In the genomic region with DNA sequence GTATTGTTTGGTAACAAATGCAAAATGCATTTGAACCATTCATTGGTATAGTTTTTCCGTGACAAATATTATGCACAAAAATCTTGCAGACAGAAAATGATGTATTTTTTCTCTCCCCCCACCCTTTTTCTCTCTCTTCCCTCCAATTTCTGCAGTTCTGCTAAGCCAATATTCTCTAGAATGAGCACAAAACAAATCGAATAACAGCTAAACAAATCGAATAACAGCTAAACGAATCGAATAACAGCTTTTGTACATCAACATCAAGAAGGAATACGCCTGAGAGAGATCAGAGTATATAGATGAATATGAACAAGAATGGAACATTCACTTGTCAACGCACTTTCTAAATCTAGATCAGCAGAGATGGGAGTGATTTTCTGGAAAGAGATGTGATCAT, we compare ENCODE assay signal across 27 cellular contexts.
"Had no signal": no experiment of that assay in that cellular context is flagged by ENCODE, and none has a peak within 500 bp of the region (broad histone marks: within the 10 kb centered on the region; RNA-seq: fewer than 3 reads in every experiment).

No MANE protein-coding gene starts in this region.

- H3K9me3 ChIP-seq: colonic mucosa, esophagus muscularis mucosa, esophagus squamous epithelium, gastrocnemius medialis, gastroesophageal sphincter, heart left ventricle, heart right ventricle had no signal

- FAIRE-seq: colon, endometrium, endothelial cell of umbilical vein, frontal cortex had no signal

- H3K36me3 ChIP-seq: colonic mucosa, esophagus muscularis mucosa, esophagus squamous epithelium, gastrocnemius medialis, gastroesophageal sphincter, heart left ventricle, heart right ventricle had no signal

- H3K27me3 ChIP-seq: colonic mucosa, esophagus muscularis mucosa, esophagus squamous epithelium, gastrocnemius medialis, gastroesophageal sphincter, heart left ventricle, heart right ventricle had no signal

- ATAC-seq: effector memory CD8-positive, alpha-beta T cell; esophagus mucosa; foreskin keratinocyte; gastrocnemius medialis; gastroesophageal sphincter; heart left ventricle; heart right ventricle had no signal

- H3K27ac ChIP-seq: colonic mucosa, coronary artery, epithelial cell of prostate, esophagus muscularis mucosa, esophagus squamous epithelium, foreskin keratinocyte, gastrocnemius medialis, gastroesophageal sphincter, heart left ventricle, heart right ventricle had no signal

- H3K4me3 ChIP-seq: colonic mucosa, coronary artery, esophagus muscularis mucosa, esophagus squamous epithelium, gastrocnemius medialis, gastroesophageal sphincter, heart left ventricle, heart right ventricle had no signal

- DNase-seq: colonic mucosa; cortex of kidney; dermis blood vessel endothelial cell; effector CD4-positive, alpha-beta T cell; effector CD8-positive, alpha-beta T cell; effector memory CD4-positive, alpha-beta T cell; effector memory CD8-positive, alpha-beta T cell; endodermal cell; erythroblast; esophagus squamous epithelium; foreskin fibroblast; foreskin keratinocyte; foreskin melanocyte; gastrocnemius medialis; glutamatergic neuron; head of caudate nucleus; heart left ventricle; heart right ventricle had no signal

- H3K4me1 ChIP-seq: colonic mucosa, esophagus muscularis mucosa, esophagus squamous epithelium, foreskin keratinocyte, gastrocnemius medialis, gastroesophageal sphincter, heart left ventricle, heart right ventricle had no signal
